Comparison of ENCODE assay signal across 1 cellular context in the genomic region with DNA sequence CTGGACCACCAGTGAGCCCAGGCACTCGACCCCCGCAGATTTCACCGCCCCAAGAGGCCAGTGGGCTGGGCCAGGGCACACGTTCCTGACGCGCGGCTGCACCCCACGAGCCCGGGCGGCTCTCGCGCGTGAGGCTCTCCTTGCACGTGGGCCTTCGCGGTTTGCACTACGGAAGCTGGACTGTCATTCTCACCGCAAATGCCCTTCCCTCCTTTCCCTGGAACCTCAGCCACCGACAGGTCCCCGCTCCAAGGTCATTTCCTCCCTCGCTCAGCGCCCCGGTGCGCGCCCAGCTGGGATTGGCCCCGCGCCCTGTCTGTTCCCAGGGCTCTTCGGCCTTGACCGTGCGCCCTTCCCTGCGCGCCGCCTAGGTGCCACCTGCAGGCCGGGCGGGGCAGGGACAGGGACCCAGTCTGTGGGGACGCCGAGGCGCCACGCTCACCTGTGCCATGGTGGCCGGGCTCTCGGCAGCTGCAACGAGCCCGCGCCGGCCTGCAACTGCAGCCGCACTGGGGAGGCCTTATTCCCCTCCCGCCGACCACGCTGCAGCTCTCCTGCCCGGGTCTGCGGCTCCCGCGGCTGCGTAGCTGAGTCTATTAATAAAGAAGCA.
TF ChIP-seq lines count a peak whose summit lies in the region.

No MANE protein-coding gene starts in this region.

TF ChIP-seq in HepG2, 621 proteins besides CTCF, POLR2A, EP300 and RAD21 (continued from another document and continues in another):
- TF ChIP-seq, protein P1, sequence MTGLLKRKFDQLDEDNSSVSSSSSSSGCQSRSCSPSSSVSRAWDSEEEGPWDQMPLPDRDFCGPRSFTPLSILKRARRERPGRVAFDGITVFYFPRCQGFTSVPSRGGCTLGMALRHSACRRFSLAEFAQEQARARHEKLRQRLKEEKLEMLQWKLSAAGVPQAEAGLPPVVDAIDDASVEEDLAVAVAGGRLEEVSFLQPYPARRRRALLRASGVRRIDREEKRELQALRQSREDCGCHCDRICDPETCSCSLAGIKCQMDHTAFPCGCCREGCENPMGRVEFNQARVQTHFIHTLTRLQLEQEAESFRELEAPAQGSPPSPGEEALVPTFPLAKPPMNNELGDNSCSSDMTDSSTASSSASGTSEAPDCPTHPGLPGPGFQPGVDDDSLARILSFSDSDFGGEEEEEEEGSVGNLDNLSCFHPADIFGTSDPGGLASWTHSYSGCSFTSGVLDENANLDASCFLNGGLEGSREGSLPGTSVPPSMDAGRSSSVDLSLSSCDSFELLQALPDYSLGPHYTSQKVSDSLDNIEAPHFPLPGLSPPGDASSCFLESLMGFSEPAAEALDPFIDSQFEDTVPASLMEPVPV (CRISPR knock-in tag; IDR thresholded peaks at IDR 0.05) = peak; percentile 82; the same call in 1 of the 2 replicates
- TF ChIP-seq ZNF205 (CRISPR knock-in tag; IDR thresholded peaks at IDR 0.05) (peak; percentile 76), SPEN (CRISPR knock-in tag; IDR thresholded peaks at IDR 0.05; ENCODE audit: low read depth) (peak; percentile 93), KDM5A (IDR thresholded peaks at IDR 0.05; ENCODE audit: borderline replicate concordance, low read length) (no peak), ZNF800 (CRISPR knock-in tag; IDR thresholded peaks at IDR 0.05) (peak; percentile 94), MED8 (CRISPR knock-in tag; IDR thresholded peaks at IDR 0.05; ENCODE audit: insufficient replicate concordance) (peak; percentile 63), HDAC1 (CRISPR knock-in tag; IDR thresholded peaks at IDR 0.05) (peak; percentile 95), MYC (CRISPR knock-in tag; IDR thresholded peaks at IDR 0.05; ENCODE audit: borderline replicate concordance) (peak; percentile 72), THRA (CRISPR knock-in tag; IDR thresholded peaks at IDR 0.05; ENCODE audit: borderline replicate concordance) (peak; percentile 94), MED1 (CRISPR knock-in tag; IDR thresholded peaks at IDR 0.05) (peak; percentile 88), SMAD9 (CRISPR knock-in tag; IDR thresholded peaks at IDR 0.05) (no peak), GPN1 (CRISPR knock-in tag; IDR thresholded peaks at IDR 0.05; ENCODE audit: borderline replicate concordance) (no peak), SOX5 (CRISPR knock-in tag; IDR thresholded peaks at IDR 0.05; ENCODE audit: borderline replicate concordance) (peak; percentile 79), PREB (CRISPR knock-in tag; IDR thresholded peaks at IDR 0.05) (no peak), ATF3 (CRISPR knock-in tag; IDR thresholded peaks at IDR 0.05) (peak; percentile 67), ZNF576 (CRISPR knock-in tag; IDR thresholded peaks at IDR 0.05) (peak; percentile 66), HBP1 (CRISPR knock-in tag; IDR thresholded peaks at IDR 0.05; ENCODE audit: low read depth) (peak; percentile 82; the same call in 1 of the 2 replicates), TFAP4 (IDR thresholded peaks at IDR 0.05; ENCODE audit: borderline replicate concordance, low read depth) (peak; percentile 88; the same call in 1 of the 2 replicates), FOXC1 (CRISPR knock-in tag; IDR thresholded peaks at IDR 0.05; ENCODE audit: borderline replicate concordance) (0 out of 2 replicates have a peak, but pooled peaks have one; percentile 49)
- TF ChIP-seq, protein P2, sequence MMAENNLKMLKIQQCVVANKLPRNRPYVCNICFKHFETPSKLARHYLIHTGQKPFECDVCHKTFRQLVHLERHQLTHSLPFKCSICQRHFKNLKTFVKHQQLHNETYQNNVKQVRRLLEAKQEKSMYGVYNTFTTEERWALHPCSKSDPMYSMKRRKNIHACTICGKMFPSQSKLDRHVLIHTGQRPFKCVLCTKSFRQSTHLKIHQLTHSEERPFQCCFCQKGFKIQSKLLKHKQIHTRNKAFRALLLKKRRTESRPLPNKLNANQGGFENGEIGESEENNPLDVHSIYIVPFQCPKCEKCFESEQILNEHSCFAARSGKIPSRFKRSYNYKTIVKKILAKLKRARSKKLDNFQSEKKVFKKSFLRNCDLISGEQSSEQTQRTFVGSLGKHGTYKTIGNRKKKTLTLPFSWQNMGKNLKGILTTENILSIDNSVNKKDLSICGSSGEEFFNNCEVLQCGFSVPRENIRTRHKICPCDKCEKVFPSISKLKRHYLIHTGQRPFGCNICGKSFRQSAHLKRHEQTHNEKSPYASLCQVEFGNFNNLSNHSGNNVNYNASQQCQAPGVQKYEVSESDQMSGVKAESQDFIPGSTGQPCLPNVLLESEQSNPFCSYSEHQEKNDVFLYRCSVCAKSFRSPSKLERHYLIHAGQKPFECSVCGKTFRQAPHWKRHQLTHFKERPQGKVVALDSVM (CRISPR knock-in tag; IDR thresholded peaks at IDR 0.05) = 0 out of 2 replicates have a peak, but pooled peaks have one; percentile 41
- TF ChIP-seq, protein P3, sequence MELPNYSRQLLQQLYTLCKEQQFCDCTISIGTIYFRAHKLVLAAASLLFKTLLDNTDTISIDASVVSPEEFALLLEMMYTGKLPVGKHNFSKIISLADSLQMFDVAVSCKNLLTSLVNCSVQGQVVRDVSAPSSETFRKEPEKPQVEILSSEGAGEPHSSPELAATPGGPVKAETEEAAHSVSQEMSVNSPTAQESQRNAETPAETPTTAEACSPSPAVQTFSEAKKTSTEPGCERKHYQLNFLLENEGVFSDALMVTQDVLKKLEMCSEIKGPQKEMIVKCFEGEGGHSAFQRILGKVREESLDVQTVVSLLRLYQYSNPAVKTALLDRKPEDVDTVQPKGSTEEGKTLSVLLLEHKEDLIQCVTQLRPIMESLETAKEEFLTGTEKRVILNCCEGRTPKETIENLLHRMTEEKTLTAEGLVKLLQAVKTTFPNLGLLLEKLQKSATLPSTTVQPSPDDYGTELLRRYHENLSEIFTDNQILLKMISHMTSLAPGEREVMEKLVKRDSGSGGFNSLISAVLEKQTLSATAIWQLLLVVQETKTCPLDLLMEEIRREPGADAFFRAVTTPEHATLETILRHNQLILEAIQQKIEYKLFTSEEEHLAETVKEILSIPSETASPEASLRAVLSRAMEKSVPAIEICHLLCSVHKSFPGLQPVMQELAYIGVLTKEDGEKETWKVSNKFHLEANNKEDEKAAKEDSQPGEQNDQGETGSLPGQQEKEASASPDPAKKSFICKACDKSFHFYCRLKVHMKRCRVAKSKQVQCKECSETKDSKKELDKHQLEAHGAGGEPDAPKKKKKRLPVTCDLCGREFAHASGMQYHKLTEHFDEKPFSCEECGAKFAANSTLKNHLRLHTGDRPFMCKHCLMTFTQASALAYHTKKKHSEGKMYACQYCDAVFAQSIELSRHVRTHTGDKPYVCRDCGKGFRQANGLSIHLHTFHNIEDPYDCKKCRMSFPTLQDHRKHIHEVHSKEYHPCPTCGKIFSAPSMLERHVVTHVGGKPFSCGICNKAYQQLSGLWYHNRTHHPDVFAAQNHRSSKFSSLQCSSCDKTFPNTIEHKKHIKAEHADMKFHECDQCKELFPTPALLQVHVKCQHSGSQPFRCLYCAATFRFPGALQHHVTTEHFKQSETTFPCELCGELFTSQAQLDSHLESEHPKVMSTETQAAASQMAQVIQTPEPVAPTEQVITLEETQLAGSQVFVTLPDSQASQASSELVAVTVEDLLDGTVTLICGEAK (IDR thresholded peaks at IDR 0.05) = no peak
- TF ChIP-seq, protein P3 (CRISPR knock-in tag; IDR thresholded peaks at IDR 0.05) = peak; percentile 92
